Comparison of ENCODE assay signal across 1 cellular context in genomic region chr22:39528681-39529486, GRCh38.
TF ChIP-seq lines count a peak whose summit lies in the region.

No MANE protein-coding gene starts in this region.

TF ChIP-seq in SK-N-SH, 30 proteins besides CTCF, POLR2A, EP300 and RAD21 (continued from another document):
- TF ChIP-seq USF2 (IDR thresholded peaks at IDR 0.05; ENCODE audit: borderline replicate concordance, low read depth, low read length), result no peak
- peak; percentile 74 for TF ChIP-seq SMC3 (IDR thresholded peaks at IDR 0.05; ENCODE audit: low read depth, low read length)
- TF ChIP-seq RCOR1 (IDR thresholded peaks at IDR 0.05; ENCODE audit: low read length), result peak; percentile 26; the same call in 1 of the 2 replicates
- TF ChIP-seq SIN3A (IDR thresholded peaks at IDR 0.05; ENCODE audit: borderline replicate concordance, low read depth, low read length), result peak; percentile 61; the same call in 1 of the 2 replicates
- TF ChIP-seq, protein P1, sequence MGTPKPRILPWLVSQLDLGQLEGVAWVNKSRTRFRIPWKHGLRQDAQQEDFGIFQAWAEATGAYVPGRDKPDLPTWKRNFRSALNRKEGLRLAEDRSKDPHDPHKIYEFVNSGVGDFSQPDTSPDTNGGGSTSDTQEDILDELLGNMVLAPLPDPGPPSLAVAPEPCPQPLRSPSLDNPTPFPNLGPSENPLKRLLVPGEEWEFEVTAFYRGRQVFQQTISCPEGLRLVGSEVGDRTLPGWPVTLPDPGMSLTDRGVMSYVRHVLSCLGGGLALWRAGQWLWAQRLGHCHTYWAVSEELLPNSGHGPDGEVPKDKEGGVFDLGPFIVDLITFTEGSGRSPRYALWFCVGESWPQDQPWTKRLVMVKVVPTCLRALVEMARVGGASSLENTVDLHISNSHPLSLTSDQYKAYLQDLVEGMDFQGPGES (IDR thresholded peaks at IDR 0.05; ENCODE audit: low read depth, low read length), result no peak
- no peak for TF ChIP-seq FOSL2 (IDR thresholded peaks at IDR 0.05; ENCODE audit: borderline replicate concordance, low read depth)
- peak; percentile 47; the same call in 1 of the 2 replicates for TF ChIP-seq MAX (IDR thresholded peaks at IDR 0.05; ENCODE audit: low read depth)
- peak; percentile 70 for TF ChIP-seq RFX5 (IDR thresholded peaks at IDR 0.05; ENCODE audit: low read length)
- peak; percentile 35 for TF ChIP-seq CHD2 (IDR thresholded peaks at IDR 0.05; ENCODE audit: low read length, partially characterized antibody)
- TF ChIP-seq JUND (IDR thresholded peaks at IDR 0.05), result peak; percentile 84
- 0 out of 2 replicates have a peak, but pooled peaks have one; percentile 32 for TF ChIP-seq YY1 (IDR thresholded peaks at IDR 0.05; ENCODE audit: low read depth)
